8 cellular contexts compared by ENCODE assay signal in the genomic region with DNA sequence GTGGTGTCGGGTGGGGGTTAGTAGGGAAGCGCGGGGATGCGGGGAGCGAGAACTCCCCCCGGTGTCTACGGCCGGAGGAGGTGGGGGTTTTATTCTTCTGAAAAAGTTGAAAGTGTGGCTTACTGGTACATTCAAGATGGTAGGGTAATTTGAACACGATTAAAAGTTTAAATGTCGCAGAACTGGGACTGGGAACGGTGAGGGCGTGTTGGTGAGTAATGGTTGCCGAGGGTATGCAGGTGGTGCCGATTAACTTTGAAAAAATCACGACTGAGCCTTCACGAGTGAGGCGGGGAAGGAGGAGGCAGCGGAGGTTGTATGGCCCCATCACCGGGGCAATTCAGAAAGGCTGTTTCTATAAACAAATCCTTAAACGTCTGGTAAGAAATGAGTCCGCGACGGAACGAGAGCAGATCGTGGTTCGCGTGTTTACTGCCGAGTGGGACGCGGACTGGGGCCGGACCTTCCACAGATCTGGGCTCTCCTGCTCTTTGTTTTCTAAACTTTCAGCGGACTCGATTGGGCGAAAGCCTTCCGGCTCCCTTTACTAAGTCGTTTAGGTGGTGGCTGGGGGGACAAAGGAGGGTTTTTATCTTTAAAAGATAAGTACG. TPM values are rescaled to one million over a fixed set of nuclear protein-coding genes. Genes with fewer than 3 reads are reported as not detected.
A peak's percentile ranks its signal among the peaks of the same experiment; 100 is the strongest.
DNase-seq lines count a peak whose midpoint lies in the region; ATAC-seq and TF ChIP-seq lines count a peak whose summit lies in the region.

No MANE protein-coding gene starts in this region.

- DNase-seq in HT1080 (ENCODE audit: low read depth) (peak; percentile 35), foreskin keratinocyte (peak in 1 of 2 donors; percentile 47), retina (peak; percentile 63), OCI-M2 (lab: John Stamatoyannopoulos, UW; ENCODE audit: unreplicated experiment) (no peak), GF-D8 (lab: John Stamatoyannopoulos, UW) (no peak)
- DNase-seq in activated T-cell treated with anti-CD3 and anti-CD28 coated beads, Interleukin-2, amount 50 U/mL, for 4 hours = peak; percentile 35
- DNase-seq in effector CD4-positive, alpha-beta T cell = no peak

- no peaks in the 10 kb centered on the region for H3K9me3 Mint-ChIP-seq in activated T-cell treated with anti-CD3 and anti-CD28 coated beads, Interleukin-2, amount 50 U/mL, for 4 hours

- H3K4me1 ChIP-seq in foreskin keratinocyte = peaks cover 28% of the 10 kb centered on the region

- H3K27ac ChIP-seq in foreskin keratinocyte = peak overlapping the region; percentile 88

- H3K4me3 Mint-ChIP-seq in activated T-cell treated with anti-CD3 and anti-CD28 coated beads, Interleukin-2, amount 50 U/mL, for 4 hours = peak overlapping the region; percentile 82

- no peaks in the 10 kb centered on the region for H3K36me3 Mint-ChIP-seq in activated T-cell treated with anti-CD3 and anti-CD28 coated beads, Interleukin-2, amount 50 U/mL, for 4 hours (ENCODE audit: insufficient read depth)

- H3K27me3 ChIP-seq in foreskin keratinocyte = no peaks in the 10 kb centered on the region

- TF ChIP-seq CTCF in foreskin keratinocyte (conservative IDR thresholded peaks at IDR 0.05) = no peak

- ATAC-seq in activated T-cell treated with anti-CD3 and anti-CD28 coated beads, Interleukin-2, amount 50 U/mL, for 4 hours = no peak
- ATAC-seq in foreskin keratinocyte = no peak
- no peak for ATAC-seq in HG03571 (IDR thresholded peaks at IDR 0.05; ENCODE audit: unreplicated experiment)

- peaks cover 39% of the 10 kb centered on the region for H3K27me3 Mint-ChIP-seq in activated T-cell treated with anti-CD3 and anti-CD28 coated beads, Interleukin-2, amount 50 U/mL, for 4 hours (ENCODE audit: low read depth)

- H3K4me1 Mint-ChIP-seq in activated T-cell treated with anti-CD3 and anti-CD28 coated beads, Interleukin-2, amount 50 U/mL, for 4 hours (ENCODE audit: low read depth) = peaks cover 45% of the 10 kb centered on the region

RNA-seq across cellular contexts. Expression of gene IGF1R, which starts 2.6 kb away (rescaled TPM):
- total RNA-seq in HT1080 (2014; rRNA removed; shearing (Covaris generic)) = 9.0 and 13.4 TPM in 2 replicates
- polyA plus RNA-seq in HT1080 (2015; cell fraction: cytosol; rRNA removed) = 10.1 and 13.0 TPM in 2 replicates
- 26.9 and 29.7 TPM in 2 replicates for polyA plus RNA-seq in HT1080 (2015; cell fraction: nucleus; rRNA removed)
- 10 to 100 TPM; 16.7 to 28.6 (median 25.1) TPM for total RNA-seq in activated T-cell treated with anti-CD3 and anti-CD28 coated beads, Interleukin-2, amount 50 U/mL, for 4 hours
- 30.1 and 38.4 TPM in 2 replicates for total RNA-seq in foreskin keratinocyte
- polyA plus RNA-seq in foreskin keratinocyte = 4.8 and 5.0 TPM in 2 replicates

Comparison
In these comparisons a context has a peak if more than half of its experiments do, and no peak if none do; other contexts are left out.
1. DNase-seq: peak in HT1080 (single experiment), activated T-cell treated with anti-CD3 and anti-CD28 coated beads, Interleukin-2, amount 50 U/mL, for 4 hours (single experiment) and retina (single experiment); none in effector CD4-positive, alpha-beta T cell (single experiment), OCI-M2 (single experiment) and GF-D8 (single experiment).